8 cellular contexts compared by ENCODE assay signal in genomic region chr19:48954011-48954594, GRCh38. TPM values are rescaled to one million over a fixed set of nuclear protein-coding genes. Genes with fewer than 3 reads are reported as not detected.
DNase-seq lines count a peak whose midpoint lies in the region; ATAC-seq, FAIRE-seq and TF ChIP-seq lines count a peak whose summit lies in the region.
"Had no signal": no experiment of that assay in that cellular context is flagged by ENCODE, and none has a peak within 500 bp of the region (broad histone marks: within the 10 kb centered on the region; RNA-seq: fewer than 3 reads in every experiment).

No MANE protein-coding gene starts in this region.

- H3K27me3 Mint-ChIP-seq in activated naive CD8-positive, alpha-beta T cell treated with anti-CD3 and anti-CD28 coated beads for 36 hours = no peaks in the 10 kb centered on the region

- no peak for FAIRE-seq in kidney (lab: Jason Lieb, UNC)

- no peaks in the 10 kb centered on the region for H3K9me3 ChIP-seq in kidney (ENCODE audit: control insufficient read depth in 1 of 2, low read length in 2 of 2)

- H3K36me3 ChIP-seq in kidney (ENCODE audit: control insufficient read depth in 1 of 2, insufficient read depth in 2 of 2, low read length in 2 of 2) = peaks cover 2 to 3% of the 10 kb centered on the region in 2 donors

- intact Hi-C loops in kidney (cut with DNase I) = no loop called here

- H3K36me3 Mint-ChIP-seq in activated naive CD8-positive, alpha-beta T cell treated with anti-CD3 and anti-CD28 coated beads for 36 hours = peaks cover 29% of the 10 kb centered on the region

- H3K4me1 Mint-ChIP-seq in activated naive CD8-positive, alpha-beta T cell treated with anti-CD3 and anti-CD28 coated beads for 36 hours = peaks cover 23% of the 10 kb centered on the region

- peak overlapping the region in 1 of 2 donors; percentile 74 for H3K27ac ChIP-seq in kidney (ENCODE audit: low read depth in 2 of 2, low read length in 2 of 2)
- peak overlapping the region; percentile 91 for H3K27ac ChIP-seq in substantia nigra (ENCODE audit: low read depth, low read length, poor library complexity, severe bottlenecking)

- peak overlapping the region; percentile 90 for H3K27ac Mint-ChIP-seq in activated naive CD8-positive, alpha-beta T cell treated with anti-CD3 and anti-CD28 coated beads for 36 hours

- peak overlapping the region; percentile 71 to 86 for H3K4me3 ChIP-seq in kidney (ENCODE audit: low read length in 2 of 2)

- ATAC-seq in HG02571 (IDR thresholded peaks at IDR 0.05; ENCODE audit: unreplicated experiment) = peak; percentile 7
- ATAC-seq in GM18519 (IDR thresholded peaks at IDR 0.05; ENCODE audit: low FRiP score, unreplicated experiment) = no peak

- peak overlapping the region; percentile 84 for H3K4me3 Mint-ChIP-seq in activated naive CD8-positive, alpha-beta T cell treated with anti-CD3 and anti-CD28 coated beads for 36 hours

- DNase-seq in activated naive CD8-positive, alpha-beta T cell treated with anti-CD3 and anti-CD28 coated beads for 36 hours = no peak
- DNase-seq in kidney (peak; percentile 54), substantia nigra (lab: John Stamatoyannopoulos, UW) (peak in 1 of 49 donors; percentile 43), globus pallidus (ENCODE audit: low spot score) (no peak), kidney tubule cell (ENCODE audit: low spot score) (no peak)

- H3K9me3 Mint-ChIP-seq in activated naive CD8-positive, alpha-beta T cell treated with anti-CD3 and anti-CD28 coated beads for 36 hours = no peaks in the 10 kb centered on the region

- peaks cover 0 to 7% of the 10 kb centered on the region in 2 donors for H3K4me1 ChIP-seq in kidney (ENCODE audit: control insufficient read depth in 1 of 2, insufficient read depth in 1 of 2, low read depth in 1 of 2, low read length in 2 of 2)

- H3K9ac ChIP-seq in kidney (ENCODE audit: low read length in 2 of 2) = peak overlapping the region in 1 of 2 donors; percentile 44

- no peak for TF ChIP-seq CTCF in kidney (IDR thresholded peaks at IDR 0.05; ENCODE audit: borderline replicate concordance, extremely low read depth, insufficient read depth)

RNA-seq across cellular contexts. Expression of gene BAX, which starts 0.6 kb away (rescaled TPM):
- total RNA-seq in activated naive CD8-positive, alpha-beta T cell treated with anti-CD3 and anti-CD28 coated beads for 36 hours = 100 to 1,000 TPM; 191 TPM
- total RNA-seq in kidney = 76.7 TPM
- 141 TPM for polyA plus RNA-seq in kidney (ENCODE audit: insufficient read depth, low read depth, low replicate concordance)

RNA-seq across cellular contexts. Expression of gene FTL, which starts 11.0 kb away (rescaled TPM):
- total RNA-seq in activated naive CD8-positive, alpha-beta T cell treated with anti-CD3 and anti-CD28 coated beads for 36 hours = 1,000 to 10,000 TPM; 1,137 to 1,177 TPM
- total RNA-seq in kidney = 1,841 TPM
- 17,016 TPM for polyA plus RNA-seq in kidney (ENCODE audit: insufficient read depth, low read depth, low replicate concordance)

RNA-seq across cellular contexts. Expression of gene DHDH, which starts 20.6 kb away (rescaled TPM):
- total RNA-seq in activated naive CD8-positive, alpha-beta T cell treated with anti-CD3 and anti-CD28 coated beads for 36 hours = 1 to 10 TPM in 1 of 2 experiments, under 1 TPM in 1; 0.74 to 1.1 TPM
- total RNA-seq in kidney = 0.60 TPM
- polyA plus RNA-seq in kidney (ENCODE audit: insufficient read depth, low read depth, low replicate concordance) = 26.3 TPM
- total RNA-seq: dermis microvascular lymphatic vessel endothelial cell had no signal

RNA-seq across cellular contexts. Expression of gene GYS1, which starts 39.0 kb away (rescaled TPM):
- total RNA-seq in activated naive CD8-positive, alpha-beta T cell treated with anti-CD3 and anti-CD28 coated beads for 36 hours = 10 to 100 TPM; 48.9 to 57.6 TPM
- total RNA-seq in kidney = 41.5 TPM
- 23.9 TPM for polyA plus RNA-seq in kidney (ENCODE audit: insufficient read depth, low read depth, low replicate concordance)

RNA-seq across cellular contexts. Expression of gene RUVBL2, which starts 39.6 kb away (rescaled TPM):
- total RNA-seq in activated naive CD8-positive, alpha-beta T cell treated with anti-CD3 and anti-CD28 coated beads for 36 hours = 100 to 1,000 TPM; 187 to 189 TPM
- total RNA-seq in kidney = 57.0 TPM
- 83.6 TPM for polyA plus RNA-seq in kidney (ENCODE audit: insufficient read depth, low read depth, low replicate concordance)
